21 cellular contexts compared by ENCODE assay signal in genomic region chr18:2534906-2535305, GRCh38. TPM values are rescaled to one million over a fixed set of nuclear protein-coding genes. Genes with fewer than 3 reads are reported as not detected.
DNase-seq lines count a peak whose midpoint lies in the region; ATAC-seq and TF ChIP-seq lines count a peak whose summit lies in the region.
"Had no signal": no experiment of that assay in that cellular context is flagged by ENCODE, and none has a peak within 500 bp of the region (broad histone marks: within the 10 kb centered on the region; RNA-seq: fewer than 3 reads in every experiment).

No MANE protein-coding gene starts in this region.

- DNase-seq in Caki2 (ENCODE audit: low read depth) (peak; percentile 30), kidney epithelial cell (ENCODE audit: low read depth) (peak; percentile 26), NCI-H1417 (lab: John Stamatoyannopoulos, UW) (no peak), psoas muscle (no peak), ACHN (no peak)
- DNase-seq in stimulated activated CD4-positive, alpha-beta T cell treated with anti-CD3 and anti-CD28 coated beads, Interleukin-4, amount 100 ng/mL, for 24 hours: no peak
- DNase-seq: activated CD4-positive, alpha-beta T cell treated with anti-CD3 and anti-CD28 coated beads for 4 hours; erythroblast; foreskin keratinocyte; NCI-H1436 treated with DMSO at 0.1 percent for 48 hours; NCI-H2171; NCI-H748 treated with DMSO at 0.1 percent for 48 hours; SHP77 treated with DMSO at 0.1 percent for 48 hours; T-cell had no signal

- H3K27me3 ChIP-seq in kidney epithelial cell (ENCODE audit: control insufficient read depth, insufficient read depth, low read length) (no peaks in the 10 kb centered on the region), psoas muscle (ENCODE audit: insufficient read depth in 3 of 3, low read length in 2 of 3) (no peaks in the 10 kb centered on the region)
- H3K27me3 ChIP-seq: ascending aorta, foreskin keratinocyte, right atrium auricular region had no signal

- peaks cover 10% of the 10 kb centered on the region for H3K4me1 ChIP-seq in psoas muscle
- H3K4me1 ChIP-seq: ascending aorta, foreskin keratinocyte, right atrium auricular region had no signal

- TF ChIP-seq CTCF in kidney epithelial cell (IDR thresholded peaks at IDR 0.05; ENCODE audit: insufficient read depth, low read length, poor library complexity, severe bottlenecking): no peak
- no peak for TF ChIP-seq CTCF in psoas muscle (IDR thresholded peaks at IDR 0.05)

- in situ Hi-C loops in Caki2 (cut with HindIII; ENCODE audit: low pct_unique_long_range_greater_than_20kb, low sequenced_read_pairs): no loop called here
- in situ Hi-C loops in ACHN (cut with HindIII; ENCODE audit: low pct_ligation_motif_present, low pct_unique_long_range_greater_than_20kb, low sequenced_read_pairs): no loop called here

- peak; percentile 53 for ATAC-seq in GM19467 (IDR thresholded peaks at IDR 0.05; ENCODE audit: unreplicated experiment)
- ATAC-seq in HG03460 (IDR thresholded peaks at IDR 0.05; ENCODE audit: unreplicated experiment): peak; percentile 51
- no peak for ATAC-seq in psoas muscle
- ATAC-seq: A549, foreskin keratinocyte, HepG2, T-cell had no signal

- no peak overlapping the region for H3K27ac ChIP-seq in psoas muscle
- H3K27ac ChIP-seq: A549, ascending aorta, C4-2B, foreskin keratinocyte, right atrium auricular region had no signal

- H3K36me3 ChIP-seq in kidney epithelial cell (ENCODE audit: control insufficient read depth, insufficient read depth, low read length): no peaks in the 10 kb centered on the region
- peaks cover 0 to 14% of the 10 kb centered on the region in 2 donors for H3K36me3 ChIP-seq in psoas muscle (ENCODE audit: insufficient read depth in 1 of 2, low read depth in 1 of 2)
- H3K36me3 ChIP-seq: ascending aorta had no signal

- H3K9me3 ChIP-seq in psoas muscle: no peaks in the 10 kb centered on the region
- H3K9me3 ChIP-seq: A549, ascending aorta, right atrium auricular region had no signal

- intact Hi-C loops in psoas muscle (cut with DNase I): no loop called here

- WGBS in psoas muscle, 3 donors: 93 to 100% (median 94%) methylated on average over 1 of the region's 1 CpG

- no peak overlapping the region for H3K4me3 ChIP-seq in kidney epithelial cell (ENCODE audit: low read depth, low read length)
- no peak overlapping the region for H3K4me3 ChIP-seq in psoas muscle
- H3K4me3 ChIP-seq: A549, ascending aorta, right atrium auricular region had no signal

RNA-seq across cellular contexts. Expression of gene METTL4, which starts 36.4 kb away (rescaled TPM):
- 8.8 and 14.0 TPM in 2 replicates for total RNA-seq in Caki2 (2014; rRNA removed; shearing (Covaris generic); ENCODE audit: low replicate concordance)
- total RNA-seq in kidney epithelial cell (7.9 and 11.0 TPM in 2 replicates), psoas muscle (1 to 10 TPM; 3.7 to 5.0 (median 3.9) TPM)
- polyA plus RNA-seq in psoas muscle: 1 to 10 TPM; 2.7 to 4.9 (median 4.5) TPM
- total RNA-seq: ascending aorta had no signal

RNA-seq across cellular contexts. Expression of gene NDC80, which starts 36.5 kb away (rescaled TPM):
- 24.5 and 34.4 TPM in 2 replicates for total RNA-seq in Caki2 (2014; rRNA removed; shearing (Covaris generic); ENCODE audit: low replicate concordance)
- total RNA-seq in kidney epithelial cell (4.4 and 5.2 TPM in 2 replicates), psoas muscle (under 1 TPM in 3 of 4 donors, not detected in 1; 0.17 to 0.42 (median 0.21) TPM)
- polyA plus RNA-seq in psoas muscle: under 1 TPM in 2 of 3 donors, not detected in 1; 0.12 to 0.13 TPM
- total RNA-seq: ascending aorta had no signal

Comparison
In these comparisons a context has a peak if more than half of its experiments do, and no peak if none do; other contexts are left out.
1. DNase-seq: peak in Caki2 (single experiment) and kidney epithelial cell (single experiment); none in NCI-H1417 (0 of 3), psoas muscle (0 of 2), stimulated activated CD4-positive, alpha-beta T cell treated with anti-CD3 and anti-CD28 coated beads, Interleukin-4, amount 100 ng/mL, for 24 hours (single experiment) and ACHN (single experiment).
2. ATAC-seq: peak in GM19467 (single experiment) and HG03460 (single experiment); none in psoas muscle (0 of 4).